Comparison of ENCODE assay signal across 11 cellular contexts in genomic region chr12:104498211-104498801, GRCh38. TPM values are rescaled to one million over a fixed set of nuclear protein-coding genes. Genes with fewer than 3 reads are reported as not detected.
A peak's percentile ranks its signal among the peaks of the same experiment; 100 is the strongest.
DNase-seq lines count a peak whose midpoint lies in the region; ATAC-seq and TF ChIP-seq lines count a peak whose summit lies in the region.
"Had no signal": no experiment of that assay in that cellular context is flagged by ENCODE, and none has a peak within 500 bp of the region (broad histone marks: within the 10 kb centered on the region; RNA-seq: fewer than 3 reads in every experiment).

No MANE protein-coding gene starts in this region.

- no peak for TF ChIP-seq RAD21 in HCT116 (IDR thresholded peaks at IDR 0.05; ENCODE audit: low read depth)

- H3K4me3 Mint-ChIP-seq in activated naive CD8-positive, alpha-beta T cell treated with anti-CD3 and anti-CD28 coated beads, Interleukin-2, amount 50 U/mL, for 24 hours: peak overlapping the region; percentile 51

- peak overlapping the region; percentile 27 for H3K4me2 ChIP-seq in HCT116 (ENCODE audit: low read length)
- H3K4me2 ChIP-seq: KMS-11 had no signal

- H3K79me2 ChIP-seq in HCT116 (ENCODE audit: insufficient read depth, low read length): no peaks in the 10 kb centered on the region

- H4K20me1 ChIP-seq in HCT116 (ENCODE audit: insufficient read depth): no peaks in the 10 kb centered on the region

- peak overlapping the region; percentile 60 for H3K27ac Mint-ChIP-seq in activated naive CD8-positive, alpha-beta T cell treated with anti-CD3 and anti-CD28 coated beads, Interleukin-2, amount 50 U/mL, for 24 hours

- H3K9ac ChIP-seq in HCT116 (ENCODE audit: low read length): no peak overlapping the region
- H3K9ac ChIP-seq: KMS-11 had no signal

- WGBS in testis, 2 donors: 89 to 92% methylated on average over 8 of the region's 8 CpGs

- H3K4me3 ChIP-seq in HCT116 (replicated peaks in 1 of 2; ENCODE audit: low read depth in 1 of 2, low read length in 2 of 2) (no peak overlapping the region), upper lobe of right lung (no peak overlapping the region), testis (no peak overlapping the region)
- H3K4me3 ChIP-seq: coronary artery had no signal

- no TSS peak for BruUV-seq in HCT116 (replicated peaks; lab: Mats Ljungman, UMichigan)

- H3K9me3 ChIP-seq in HCT116 (ENCODE audit: control insufficient read depth in 1 of 2, insufficient read depth in 1 of 2, low read depth in 1 of 2, low read length in 2 of 2) (no peaks in the 10 kb centered on the region), upper lobe of right lung (no peaks in the 10 kb centered on the region), testis (no peaks in the 10 kb centered on the region)

- POLR2A ChIA-PET in HCT116 (lab: Charles Lee): no interaction called here

- H3K36me3 ChIP-seq in HCT116 (ENCODE audit: control insufficient read depth in 1 of 2, insufficient read depth in 2 of 2, low read length in 2 of 2): no peaks in the 10 kb centered on the region
- no peaks in the 10 kb centered on the region for H3K36me3 ChIP-seq in upper lobe of right lung
- no peaks in the 10 kb centered on the region for H3K36me3 ChIP-seq in testis (ENCODE audit: low read depth, missing control alignments)

- intact Hi-C loops in HCT116 (cut with micrococcal nuclease) (no loop called here), upper lobe of right lung (cut with DNase I) (no loop called here), testis (cut with DNase I; ENCODE audit: low total_unique reads) (no loop called here)

- CTCF ChIA-PET in HCT116 (lab: Charles Lee): no interaction called here

- H3K27ac ChIP-seq in HCT116 (ENCODE audit: low read depth, low read length) (no peak overlapping the region), upper lobe of right lung (no peak overlapping the region), testis (no peak overlapping the region)
- H3K27ac ChIP-seq: coronary artery, KMS-11 had no signal

- H3K4me1 ChIP-seq in HCT116 (ENCODE audit: control insufficient read depth in 1 of 2, insufficient read depth in 2 of 2, low read length in 2 of 2) (peaks cover 0 to 10% of the 10 kb centered on the region in 2 experiments; a peak in 2 of 4 replicates), upper lobe of right lung (peaks cover 20% of the 10 kb centered on the region), testis (peaks cover 4% of the 10 kb centered on the region)

- H2AFZ ChIP-seq in HCT116 (ENCODE audit: low read depth, low read length, poor library complexity, severe bottlenecking): no peak overlapping the region

- peaks cover 11% of the 10 kb centered on the region for H3K36me3 Mint-ChIP-seq in activated naive CD8-positive, alpha-beta T cell treated with anti-CD3 and anti-CD28 coated beads, Interleukin-2, amount 50 U/mL, for 24 hours (ENCODE audit: low read depth)

- ATAC-seq in HCT116: peak; percentile 79
- ATAC-seq in activated naive CD8-positive, alpha-beta T cell treated with anti-CD3 and anti-CD28 coated beads, Interleukin-2, amount 50 U/mL, for 24 hours: peak; percentile 29
- ATAC-seq in upper lobe of right lung: no peak
- no peak for ATAC-seq in GM18868 (IDR thresholded peaks at IDR 0.05; ENCODE audit: unreplicated experiment)
- ATAC-seq: activated CD4-positive, CD25-positive, alpha-beta regulatory T cell treated with anti-CD3 and anti-CD28 coated beads, Interleukin-2, amount 50 U/mL, for 24 hours had no signal

- TF ChIP-seq CTCF in HCT116 (IDR thresholded peaks at IDR 0.05 in 2 of 3, conservative IDR thresholded peaks at IDR 0.05 in 1 of 3; ENCODE audit: borderline replicate concordance in 1 of 3, insufficient read depth in 1 of 3, low read depth in 2 of 3, low read length in 2 of 3) (no peak), upper lobe of right lung (IDR thresholded peaks at IDR 0.05) (no peak), testis (IDR thresholded peaks at IDR 0.05) (no peak)

- TF ChIP-seq POLR2A in HCT116 (IDR thresholded peaks at IDR 0.05; ENCODE audit: borderline replicate concordance, extremely low read depth, insufficient read depth, insufficient read length) (no peak), testis (IDR thresholded peaks at IDR 0.05) (no peak)

- H3K9me3 Mint-ChIP-seq in activated naive CD8-positive, alpha-beta T cell treated with anti-CD3 and anti-CD28 coated beads, Interleukin-2, amount 50 U/mL, for 24 hours: no peaks in the 10 kb centered on the region

- H3K9me2 ChIP-seq in HCT116 (ENCODE audit: insufficient read depth): no peaks in the 10 kb centered on the region

- H3K4me1 Mint-ChIP-seq in activated naive CD8-positive, alpha-beta T cell treated with anti-CD3 and anti-CD28 coated beads, Interleukin-2, amount 50 U/mL, for 24 hours: peaks cover 98% of the 10 kb centered on the region

- DNase-seq in HCT116 (ENCODE audit: low read depth, low spot score): peak; percentile 16
- DNase-seq in T follicular helper cell (ENCODE audit: low read depth): peak; percentile 40
- peak; percentile 38 for DNase-seq in activated naive CD8-positive, alpha-beta T cell treated with anti-CD3 and anti-CD28 coated beads, Interleukin-2, amount 50 U/mL, for 24 hours
- peak; percentile 39 for DNase-seq in stimulated activated CD4-positive, alpha-beta T cell treated with anti-CD3 and anti-CD28 coated beads, Interleukin-4, amount 100 ng/mL, for 24 hours
- DNase-seq in upper lobe of right lung: no peak
- DNase-seq in testis: no peak
- DNase-seq: hypothalamus had no signal

- RAD21 ChIA-PET in HCT116 (lab: Charles Lee; ENCODE audit: low non-redundant PET in 1 of 2, low total read pairs in 2 of 2, uncharacterized antibody in 2 of 2, unreplicated experiment in 2 of 2): no interaction called here

- no peaks in the 10 kb centered on the region for H3K27me3 ChIP-seq in HCT116 (ENCODE audit: insufficient read depth, low read length)
- no peaks in the 10 kb centered on the region for H3K27me3 ChIP-seq in upper lobe of right lung
- H3K27me3 ChIP-seq in testis: no peaks in the 10 kb centered on the region

- H3K27me3 Mint-ChIP-seq in activated naive CD8-positive, alpha-beta T cell treated with anti-CD3 and anti-CD28 coated beads, Interleukin-2, amount 50 U/mL, for 24 hours: no peaks in the 10 kb centered on the region

TF ChIP-seq in HCT116, 20 proteins besides CTCF, POLR2A, EP300 and RAD21:
- peak; percentile 58 for TF ChIP-seq TCF7L2 (IDR thresholded peaks at IDR 0.05; ENCODE audit: borderline replicate concordance, extremely low read depth, insufficient read depth, insufficient read length)
- TF ChIP-seq JUND (IDR thresholded peaks at IDR 0.05): no peak
- no peak for TF ChIP-seq EZH2phosphoT487 (IDR thresholded peaks at IDR 0.05; ENCODE audit: borderline replicate concordance)

RNA-seq across cellular contexts. Expression of gene CHST11, which starts 41.6 kb away (rescaled TPM):
- 10.1 TPM for total RNA-seq in HCT116 (2021; ENCODE audit: unreplicated experiment)
- polyA plus RNA-seq in HCT116 (2012): 6.8 and 7.3 TPM in 2 replicates
- 56.6 TPM for total RNA-seq in upper lobe of right lung
- 10 to 100 TPM; 23.9 to 36.9 TPM for total RNA-seq in testis
- 5.1 TPM for polyA plus RNA-seq in testis (ENCODE audit: insufficient read depth, low read depth, low replicate concordance)

Comparison
In these comparisons a context has a peak if more than half of its experiments do, and no peak if none do; other contexts are left out.
1. ATAC-seq: peak in HCT116 (single experiment) and activated naive CD8-positive, alpha-beta T cell treated with anti-CD3 and anti-CD28 coated beads, Interleukin-2, amount 50 U/mL, for 24 hours (single experiment); none in upper lobe of right lung (single experiment) and GM18868 (single experiment).
2. DNase-seq: peak in HCT116 (single experiment), T follicular helper cell (single experiment), activated naive CD8-positive, alpha-beta T cell treated with anti-CD3 and anti-CD28 coated beads, Interleukin-2, amount 50 U/mL, for 24 hours (single experiment) and stimulated activated CD4-positive, alpha-beta T cell treated with anti-CD3 and anti-CD28 coated beads, Interleukin-4, amount 100 ng/mL, for 24 hours (single experiment); none in upper lobe of right lung (single experiment) and testis (single experiment).